In genomic region chr3:14368885-14369284, GRCh38 we compare ENCODE assay signal across 1 cellular context.
TF ChIP-seq lines count a peak whose summit lies in the region.

No MANE protein-coding gene starts in this region.

TF ChIP-seq in K562, 482 proteins besides CTCF, POLR2A, EP300 and RAD21 (continued from another document):
- TF ChIP-seq ZBTB34 (CRISPR knock-in tag; IDR thresholded peaks at IDR 0.05) = no peak
- peak; percentile 88 for TF ChIP-seq RBM25 (IDR thresholded peaks at IDR 0.05; ENCODE audit: low read depth, low read length, severe bottlenecking)
- TF ChIP-seq BRD9 (IDR thresholded peaks at IDR 0.05; ENCODE audit: low read depth, partially characterized antibody) = peak; percentile 25
- TF ChIP-seq FOXK1 (CRISPR knock-in tag; IDR thresholded peaks at IDR 0.05; ENCODE audit: borderline replicate concordance) = no peak
- TF ChIP-seq BCOR (IDR thresholded peaks at IDR 0.05) = peak; percentile 83
- no peak for TF ChIP-seq BMI1 (IDR thresholded peaks at IDR 0.05; ENCODE audit: low read length)
- no peak for TF ChIP-seq BCL6 (CRISPR knock-in tag; IDR thresholded peaks at IDR 0.05)
- no peak for TF ChIP-seq GTF2E2 (tag; IDR thresholded peaks at IDR 0.05)
- TF ChIP-seq KDM1A (IDR thresholded peaks at IDR 0.05) = peak in 1 of 2 experiments; percentile 62; a peak in 3 of 4 replicates
- no peak for TF ChIP-seq RFX7 (CRISPR knock-in tag; IDR thresholded peaks at IDR 0.05)
- TF ChIP-seq RCOR1 (IDR thresholded peaks at IDR 0.05; ENCODE audit: borderline replicate concordance in 1 of 2, low read depth in 2 of 2, low read length in 2 of 2) = peak in 1 of 2 experiments; percentile 50; a peak in 1 of 4 replicates
